1 cellular context compared by ENCODE assay signal in the genomic region with DNA sequence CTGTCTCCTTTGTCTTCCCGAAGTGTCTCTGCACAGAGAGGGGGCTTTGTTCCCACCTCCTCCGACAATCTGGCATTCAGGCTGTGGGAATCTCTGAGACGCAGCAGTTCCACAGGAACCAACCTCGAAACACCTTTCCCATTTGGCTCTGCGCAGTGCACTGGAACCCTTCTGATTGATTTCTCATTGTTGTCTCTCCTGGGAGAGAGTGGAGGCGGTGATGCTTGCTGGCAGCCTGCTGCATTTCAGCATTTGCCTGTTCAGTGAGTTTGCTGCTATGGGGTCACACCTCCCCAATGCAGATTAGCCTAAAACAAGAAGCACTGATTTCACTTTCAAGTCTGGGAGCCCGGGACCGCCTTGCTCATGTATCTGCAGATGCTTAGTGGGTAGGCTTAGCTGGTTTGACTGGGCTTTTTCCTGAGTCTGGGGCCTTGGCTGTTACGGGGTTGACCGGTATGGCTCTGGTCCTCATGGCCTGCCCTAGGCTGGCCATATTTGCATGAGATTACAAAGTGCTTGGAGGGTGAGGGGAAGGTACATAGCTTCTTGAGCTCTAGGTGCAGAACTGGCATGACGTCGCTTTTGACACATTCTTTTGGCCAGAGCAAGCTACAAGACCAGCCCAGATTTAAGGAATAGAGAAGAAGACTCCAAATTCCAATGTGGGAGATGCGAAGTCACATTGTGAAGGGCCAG.
TF ChIP-seq lines count a peak whose summit lies in the region.

No MANE protein-coding gene starts in this region.

TF ChIP-seq in GM23338, 12 proteins besides CTCF, POLR2A, EP300 and RAD21 (continued from another document):
- TF ChIP-seq, protein P1, sequence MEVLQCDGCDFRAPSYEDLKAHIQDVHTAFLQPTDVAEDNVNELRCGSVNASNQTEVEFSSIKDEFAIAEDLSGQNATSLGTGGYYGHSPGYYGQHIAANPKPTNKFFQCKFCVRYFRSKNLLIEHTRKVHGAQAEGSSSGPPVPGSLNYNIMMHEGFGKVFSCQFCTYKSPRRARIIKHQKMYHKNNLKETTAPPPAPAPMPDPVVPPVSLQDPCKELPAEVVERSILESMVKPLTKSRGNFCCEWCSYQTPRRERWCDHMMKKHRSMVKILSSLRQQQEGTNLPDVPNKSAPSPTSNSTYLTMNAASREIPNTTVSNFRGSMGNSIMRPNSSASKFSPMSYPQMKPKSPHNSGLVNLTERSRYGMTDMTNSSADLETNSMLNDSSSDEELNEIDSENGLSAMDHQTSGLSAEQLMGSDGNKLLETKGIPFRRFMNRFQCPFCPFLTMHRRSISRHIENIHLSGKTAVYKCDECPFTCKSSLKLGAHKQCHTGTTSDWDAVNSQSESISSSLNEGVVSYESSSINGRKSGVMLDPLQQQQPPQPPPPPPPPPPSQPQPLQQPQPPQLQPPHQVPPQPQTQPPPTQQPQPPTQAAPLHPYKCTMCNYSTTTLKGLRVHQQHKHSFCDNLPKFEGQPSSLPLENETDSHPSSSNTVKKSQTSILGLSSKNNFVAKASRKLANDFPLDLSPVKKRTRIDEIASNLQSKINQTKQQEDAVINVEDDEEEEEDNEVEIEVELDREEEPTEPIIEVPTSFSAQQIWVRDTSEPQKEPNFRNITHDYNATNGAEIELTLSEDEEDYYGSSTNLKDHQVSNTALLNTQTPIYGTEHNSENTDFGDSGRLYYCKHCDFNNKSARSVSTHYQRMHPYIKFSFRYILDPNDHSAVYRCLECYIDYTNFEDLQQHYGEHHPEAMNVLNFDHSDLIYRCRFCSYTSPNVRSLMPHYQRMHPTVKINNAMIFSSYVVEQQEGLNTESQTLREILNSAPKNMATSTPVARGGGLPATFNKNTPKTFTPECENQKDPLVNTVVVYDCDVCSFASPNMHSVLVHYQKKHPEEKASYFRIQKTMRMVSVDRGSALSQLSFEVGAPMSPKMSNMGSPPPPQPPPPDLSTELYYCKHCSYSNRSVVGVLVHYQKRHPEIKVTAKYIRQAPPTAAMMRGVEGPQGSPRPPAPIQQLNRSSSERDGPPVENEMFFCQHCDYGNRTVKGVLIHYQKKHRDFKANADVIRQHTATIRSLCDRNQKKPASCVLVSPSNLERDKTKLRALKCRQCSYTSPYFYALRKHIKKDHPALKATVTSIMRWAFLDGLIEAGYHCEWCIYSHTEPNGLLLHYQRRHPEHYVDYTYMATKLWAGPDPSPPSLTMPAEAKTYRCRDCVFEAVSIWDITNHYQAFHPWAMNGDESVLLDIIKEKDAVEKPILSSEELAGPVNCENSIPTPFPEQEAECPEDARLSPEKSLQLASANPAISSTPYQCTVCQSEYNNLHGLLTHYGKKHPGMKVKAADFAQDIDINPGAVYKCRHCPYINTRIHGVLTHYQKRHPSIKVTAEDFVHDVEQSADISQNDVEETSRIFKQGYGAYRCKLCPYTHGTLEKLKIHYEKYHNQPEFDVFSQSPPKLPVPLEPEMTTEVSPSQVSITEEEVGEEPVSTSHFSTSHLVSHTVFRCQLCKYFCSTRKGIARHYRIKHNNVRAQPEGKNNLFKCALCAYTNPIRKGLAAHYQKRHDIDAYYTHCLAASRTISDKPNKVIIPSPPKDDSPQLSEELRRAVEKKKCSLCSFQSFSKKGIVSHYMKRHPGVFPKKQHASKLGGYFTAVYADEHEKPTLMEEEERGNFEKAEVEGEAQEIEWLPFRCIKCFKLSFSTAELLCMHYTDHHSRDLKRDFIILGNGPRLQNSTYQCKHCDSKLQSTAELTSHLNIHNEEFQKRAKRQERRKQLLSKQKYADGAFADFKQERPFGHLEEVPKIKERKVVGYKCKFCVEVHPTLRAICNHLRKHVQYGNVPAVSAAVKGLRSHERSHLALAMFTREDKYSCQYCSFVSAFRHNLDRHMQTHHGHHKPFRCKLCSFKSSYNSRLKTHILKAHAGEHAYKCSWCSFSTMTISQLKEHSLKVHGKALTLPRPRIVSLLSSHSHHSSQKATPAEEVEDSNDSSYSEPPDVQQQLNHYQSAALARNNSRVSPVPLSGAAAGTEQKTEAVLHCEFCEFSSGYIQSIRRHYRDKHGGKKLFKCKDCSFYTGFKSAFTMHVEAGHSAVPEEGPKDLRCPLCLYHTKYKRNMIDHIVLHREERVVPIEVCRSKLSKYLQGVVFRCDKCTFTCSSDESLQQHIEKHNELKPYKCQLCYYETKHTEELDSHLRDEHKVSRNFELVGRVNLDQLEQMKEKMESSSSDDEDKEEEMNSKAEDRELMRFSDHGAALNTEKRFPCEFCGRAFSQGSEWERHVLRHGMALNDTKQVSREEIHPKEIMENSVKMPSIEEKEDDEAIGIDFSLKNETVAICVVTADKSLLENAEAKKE (CRISPR knock-in tag; IDR thresholded peaks at IDR 0.05), result no peak
- TF ChIP-seq EZH2phosphoT487 (IDR thresholded peaks at IDR 0.05; ENCODE audit: unreplicated experiment), result no peak
